In the genomic region with DNA sequence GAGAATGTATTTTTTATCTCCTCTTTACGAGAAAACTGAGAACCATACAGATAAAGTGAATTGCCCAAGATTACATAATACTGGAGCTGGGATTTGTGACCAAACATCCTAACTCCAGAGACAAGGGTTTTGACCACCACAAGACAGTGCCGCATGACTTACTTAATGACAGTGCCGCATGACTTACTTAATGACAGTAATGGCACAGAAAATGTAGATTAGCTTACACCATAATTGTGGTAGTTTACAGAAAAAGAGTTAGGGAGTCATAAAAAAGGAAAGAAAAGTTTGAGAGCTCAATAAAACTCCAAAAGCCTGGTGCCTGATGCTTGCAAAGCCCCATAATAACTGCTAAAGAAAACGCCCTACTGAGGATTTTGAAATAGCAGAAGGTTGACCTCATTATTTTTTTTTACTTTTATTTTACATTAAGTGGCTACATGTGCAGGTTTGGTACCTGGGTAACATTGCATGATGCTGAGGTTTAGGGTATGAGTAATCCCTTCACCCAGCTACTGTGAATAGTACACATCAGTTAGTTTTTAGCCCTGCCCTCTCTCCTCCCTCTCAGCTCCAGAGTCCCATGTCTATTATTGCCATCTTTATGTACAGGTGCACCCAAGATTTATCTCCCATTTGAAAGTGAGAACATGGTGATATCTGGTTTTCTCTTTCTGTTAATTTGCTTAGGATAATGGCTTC, we compare ENCODE assay signal across 1 cellular context.
TF ChIP-seq lines count a peak whose summit lies in the region.

No MANE protein-coding gene starts in this region.

TF ChIP-seq in HEK293, 187 proteins besides CTCF, POLR2A, EP300 and RAD21 (continued from another document):
- TF ChIP-seq ZBTB48 (tag by site-specific recombination; IDR thresholded peaks at IDR 0.05) (no peak), ZNF561 (tag by site-specific recombination; IDR thresholded peaks at IDR 0.05; ENCODE audit: borderline replicate concordance) (no peak), ZNF792 (tag by site-specific recombination; IDR thresholded peaks at IDR 0.05) (no peak)
- TF ChIP-seq, protein P1, sequence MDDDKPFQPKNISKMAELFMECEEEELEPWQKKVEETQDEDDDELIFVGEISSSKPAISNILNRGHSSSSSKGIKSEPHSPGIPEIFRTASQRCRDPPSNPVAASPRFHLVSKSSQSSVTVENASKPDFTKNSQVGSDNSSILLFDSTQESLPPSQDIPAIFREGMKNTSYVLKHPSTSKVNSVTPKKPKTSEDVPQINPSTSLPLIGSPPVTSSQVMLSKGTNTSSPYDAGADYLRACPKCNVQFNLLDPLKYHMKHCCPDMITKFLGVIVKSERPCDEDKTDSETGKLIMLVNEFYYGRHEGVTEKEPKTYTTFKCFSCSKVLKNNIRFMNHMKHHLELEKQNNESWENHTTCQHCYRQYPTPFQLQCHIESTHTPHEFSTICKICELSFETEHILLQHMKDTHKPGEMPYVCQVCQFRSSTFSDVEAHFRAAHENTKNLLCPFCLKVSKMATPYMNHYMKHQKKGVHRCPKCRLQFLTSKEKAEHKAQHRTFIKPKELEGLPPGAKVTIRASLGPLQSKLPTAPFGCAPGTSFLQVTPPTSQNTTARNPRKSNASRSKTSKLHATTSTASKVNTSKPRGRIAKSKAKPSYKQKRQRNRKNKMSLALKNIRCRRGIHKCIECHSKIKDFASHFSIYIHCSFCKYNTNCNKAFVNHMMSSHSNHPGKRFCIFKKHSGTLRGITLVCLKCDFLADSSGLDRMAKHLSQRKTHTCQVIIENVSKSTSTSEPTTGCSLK (tag by site-specific recombination; IDR thresholded peaks at IDR 0.05) = no peak
TF ChIP-seq in HEK293: peak in this region for 28.
